ENCODE assay signal across 8 cellular contexts in genomic region chr1:227541796-227542152, GRCh38. TPM values are rescaled to one million over a fixed set of nuclear protein-coding genes. Genes with fewer than 3 reads are reported as not detected.
DNase-seq lines count a peak whose midpoint lies in the region; ATAC-seq and TF ChIP-seq lines count a peak whose summit lies in the region.

No MANE protein-coding gene starts in this region.

- no peaks in the 10 kb centered on the region for H3K36me3 Mint-ChIP-seq in Calu3 (ENCODE audit: insufficient read depth, unreplicated experiment)
- H3K36me3 Mint-ChIP-seq in nephron (ENCODE audit: low read depth), result peaks cover 2% of the 10 kb centered on the region

- H3K4me3 ChIP-seq in epithelial cell of esophagus (ENCODE audit: low read length), result peak overlapping the region; percentile 48

- TF ChIP-seq CTCF in Calu3 (IDR thresholded peaks at IDR 0.05; ENCODE audit: unreplicated experiment) (no peak), epithelial cell of esophagus (IDR thresholded peaks at IDR 0.05; ENCODE audit: insufficient read depth, low read depth, low read length, missing control alignments) (no peak), nephron (IDR thresholded peaks at IDR 0.05; ENCODE audit: unreplicated experiment in 3 of 3) (no peak)

- CTCF ChIA-PET in Calu3 (lab: Charles Lee), result no interaction called here

- H3K4me3 Mint-ChIP-seq in Calu3 (ENCODE audit: low read depth, unreplicated experiment), result peak overlapping the region; percentile 51
- peak overlapping the region; percentile 70 to 78 (median 77) for H3K4me3 Mint-ChIP-seq in nephron

- H3K27me3 Mint-ChIP-seq in Calu3 (ENCODE audit: unreplicated experiment) (no peaks in the 10 kb centered on the region), nephron (ENCODE audit: low read depth) (peaks cover 4% of the 10 kb centered on the region)

- intact Hi-C loops in Calu3 (cut with micrococcal nuclease; ENCODE audit: unreplicated experiment), result loop anchor here (2.0 kb wide), 1 partner anchor 61 kb away; no protein-coding TSS in a partner anchor

- DNase-seq in Calu3, result no peak
- no peak for DNase-seq in epithelial cell of esophagus (ENCODE audit: low read depth)
- no peak for DNase-seq in NCI-H2196 (lab: John Stamatoyannopoulos, UW; ENCODE audit: unreplicated experiment)
- no peak for DNase-seq in NCI-H226

- H3K4me1 Mint-ChIP-seq in Calu3 (ENCODE audit: low read depth, unreplicated experiment), result no peaks in the 10 kb centered on the region
- H3K4me1 Mint-ChIP-seq in nephron, result peaks cover 4% of the 10 kb centered on the region

- H3K27ac Mint-ChIP-seq in Calu3 (ENCODE audit: unreplicated experiment) (no peak overlapping the region), nephron (no peak overlapping the region)

- no peaks in the 10 kb centered on the region for H3K9me3 Mint-ChIP-seq in Calu3 (ENCODE audit: low read depth, unreplicated experiment)
- peaks cover 2% of the 10 kb centered on the region for H3K9me3 Mint-ChIP-seq in nephron

- BruUV-seq in Calu3 (replicated peaks; lab: Mats Ljungman, UMichigan), result no TSS peak

- ATAC-seq in HG03442 (IDR thresholded peaks at IDR 0.05; ENCODE audit: unreplicated experiment), result peak; percentile 17
- ATAC-seq in GM19351 (IDR thresholded peaks at IDR 0.05; ENCODE audit: unreplicated experiment), result no peak
- no peak for ATAC-seq in HG03439 (IDR thresholded peaks at IDR 0.05; ENCODE audit: unreplicated experiment)

RNA-seq across cellular contexts. Expression of gene ZNF678, which starts 21.6 kb away (rescaled TPM):
- 6.5 and 7.0 TPM in 2 replicates for total RNA-seq in Calu3 (2022)
